Comparison of ENCODE assay signal across 27 cellular contexts in genomic region chr2:177316756-177317155, GRCh38.
"Had no signal": no experiment of that assay in that cellular context is flagged by ENCODE, and none has a peak within 500 bp of the region (broad histone marks: within the 10 kb centered on the region; RNA-seq: fewer than 3 reads in every experiment).

No MANE protein-coding gene starts in this region.

- ATAC-seq: activated CD8-positive, alpha-beta memory T cell treated with anti-CD3 and anti-CD28 coated beads, Interleukin-2, amount 10 ng/mL, durations not matched to agents 7 days and 5 days; Panc1; T-cell had no signal

- H3K4me2 ChIP-seq: KMS-11 had no signal

- FAIRE-seq: TTC549 had no signal

- H3K9me3 ChIP-seq: MG63 had no signal

- H3K36me3 ChIP-seq: MG63 had no signal

- H3K4me3 ChIP-seq: MG63 had no signal

- H3K27me3 ChIP-seq: MG63 had no signal

- H3K27ac ChIP-seq: KMS-11, RWPE1 had no signal

- DNase-seq: activated B cell treated with CpG ODN at 0.5 μM for 24 hours; activated CD4-positive, alpha-beta T cell treated with anti-CD3 and anti-CD28 coated beads for 1 hour; activated CD4-positive, alpha-beta T cell treated with anti-CD3 and anti-CD28 coated beads, Interleukin-2, amount 10 ng/mL, durations not matched to agents 24 days and 14 days; activated CD4-positive, alpha-beta T cell treated with anti-CD3 and anti-CD28 coated beads, Interleukin-2, amount 50 U/mL, for 48 hours; activated CD8-positive, alpha-beta memory T cell treated with anti-CD3 and anti-CD28 coated beads, Interleukin-2, amount 10 ng/mL, durations not matched to agents 7 days and 5 days; activated effector memory CD4-positive, alpha-beta T cell treated with Interleukin-2 at 50 U/mL for 16 hours; activated naive CD4-positive, alpha-beta T cell; activated T-cell treated with anti-CD3 and anti-CD28 coated beads, Interleukin-2, amount 50 U/mL, for 24 hours; aorta; MG63; MV-4-11; NCI-H1092 treated with DMSO at 0.1 percent for 48 hours; NCI-H1417 treated with DMSO at 0.1 percent for 48 hours; NCI-H187; NCI-H2081; NCI-H510A treated with DMSO at 0.1 percent for 48 hours; NCI-H69; NK-92 treated with Interleukin-12 subunit alpha and Interleukin-12 subunit beta, amount 100 ng/mL, for 24 hours; OCI-M1; SIG-M5; T-cell; T-helper 2 cell; T1000 had no signal

- H3K9ac ChIP-seq: KMS-11 had no signal
